In genomic region chr18:73791081-73791480, GRCh38 we compare ENCODE assay signal across 27 cellular contexts.
DNase-seq lines count a peak whose midpoint lies in the region; ATAC-seq and TF ChIP-seq lines count a peak whose summit lies in the region.
"Had no signal": no experiment of that assay in that cellular context is flagged by ENCODE, and none has a peak within 500 bp of the region (broad histone marks: within the 10 kb centered on the region; RNA-seq: fewer than 3 reads in every experiment).

No MANE protein-coding gene starts in this region.

- no peak overlapping the region for H2BK5ac ChIP-seq in IMR-90 (ENCODE audit: low read depth, low read length, poor library complexity, severe bottlenecking)

- peak; percentile 50 for ATAC-seq in IMR-90 (ENCODE audit: low read depth)
- peak; percentile 6 for ATAC-seq in foreskin keratinocyte
- ATAC-seq in HG02610 (IDR thresholded peaks at IDR 0.05; ENCODE audit: unreplicated experiment) = no peak
- no peak for ATAC-seq in GM21360 (IDR thresholded peaks at IDR 0.05; ENCODE audit: unreplicated experiment)
- ATAC-seq: activated naive CD4-positive, alpha-beta T cell treated with anti-CD3 and anti-CD28 coated beads, Interleukin-2, amount 50 U/mL, for 72 hours; activated T-helper 17 cell treated with anti-CD3 and anti-CD28 coated beads, Interleukin-2, amount 50 U/mL, for 72 hours; gastrocnemius medialis had no signal

- no peak overlapping the region for H3K23ac ChIP-seq in IMR-90 (ENCODE audit: low read depth, low read length)

- H3K18ac ChIP-seq in IMR-90 (ENCODE audit: low read depth, low read length) = no peak overlapping the region

- H3K4ac ChIP-seq in IMR-90 (ENCODE audit: low read depth, low read length) = no peak overlapping the region

- BruUV-seq in IMR-90 (replicated peaks; lab: Mats Ljungman, UMichigan) = no TSS peak

- TF ChIP-seq RAD21 in IMR-90 (IDR thresholded peaks at IDR 0.05; ENCODE audit: low read length) = no peak

- no peaks in the 10 kb centered on the region for H3K27me3 ChIP-seq in IMR-90 (ENCODE audit: control insufficient read depth, insufficient read depth, low read length)
- no peaks in the 10 kb centered on the region for H3K27me3 ChIP-seq in foreskin keratinocyte
- H3K27me3 ChIP-seq: gastrocnemius medialis, Peyer's patch, right atrium auricular region, SJCRH30, upper lobe of left lung had no signal

- no CpG with 5 or more reads among the region's 4 CpGs for WGBS in IMR-90 (ENCODE audit: extremely low coverage in 2 of 2, insufficient read length in 1 of 2), 2 experiments

- TF ChIP-seq CTCF in AG09319 (IDR thresholded peaks at IDR 0.05; ENCODE audit: low read depth, low read length) (no peak), IMR-90 (conservative IDR thresholded peaks at IDR 0.05; ENCODE audit: low read depth, low read length) (no peak), foreskin keratinocyte (conservative IDR thresholded peaks at IDR 0.05) (no peak)

- no peak overlapping the region for H3K4me3 ChIP-seq in IMR-90 (ENCODE audit: insufficient read depth, low read depth, low read length)
- H3K4me3 ChIP-seq: gastrocnemius medialis, Peyer's patch, right atrium auricular region, SJCRH30, upper lobe of left lung had no signal

- H2BK20ac ChIP-seq in IMR-90 (ENCODE audit: low read depth, low read length) = no peak overlapping the region

- no peak overlapping the region for H2BK15ac ChIP-seq in IMR-90 (ENCODE audit: low read depth, low read length)

- dilution Hi-C loops in IMR-90 (cut with HindIII; ENCODE audit: low sequenced_read_pairs, unreplicated experiment) = no loop called here

- H3K4me2 ChIP-seq in IMR-90 (ENCODE audit: low read depth, low read length) = no peak overlapping the region

- no peaks in the 10 kb centered on the region for H3K79me1 ChIP-seq in IMR-90 (ENCODE audit: low read depth in 1 of 2, low read length in 2 of 2)

- intact Hi-C loops in IMR-90 (cut with micrococcal nuclease) = no loop called here

- H2AFZ ChIP-seq in IMR-90 (replicated peaks; ENCODE audit: low read length, poor library complexity) = no peak overlapping the region

- H3K4me1 ChIP-seq in IMR-90 (ENCODE audit: control insufficient read depth, insufficient read depth, low read length) = peaks cover 9% of the 10 kb centered on the region
- H3K4me1 ChIP-seq in foreskin keratinocyte = peaks cover 28% of the 10 kb centered on the region
- H3K4me1 ChIP-seq: gastrocnemius medialis, Peyer's patch, right atrium auricular region, SJCRH30, upper lobe of left lung had no signal

- H2BK120ac ChIP-seq in IMR-90 (ENCODE audit: low read depth, low read length) = no peak overlapping the region

- H3K56ac ChIP-seq in IMR-90 (ENCODE audit: extremely low read depth, insufficient read depth, low read length) = no peak overlapping the region

- no peak overlapping the region for H2AK9ac ChIP-seq in IMR-90 (replicated peaks; ENCODE audit: low read depth, low read length, poor library complexity)

- POLR2A ChIA-PET in IMR-90 (lab: Charles Lee; ENCODE audit: unreplicated experiment) = no interaction called here

- no peak overlapping the region for H4K91ac ChIP-seq in IMR-90 (ENCODE audit: insufficient read depth, low read depth, low read length)

- DNase-seq in AG09319 (ENCODE audit: extremely low read depth, low read depth) (peak; percentile 81), IMR-90 (peak; percentile 83), dedifferentiated amniotic fluid mesenchymal stem cell (ENCODE audit: extremely low spot score) (peak; percentile 54), foreskin keratinocyte (no peak), NCI-H748 treated with DMSO at 0.1 percent for 48 hours (lab: John Stamatoyannopoulos, UW) (no peak), HPDE6-E6E7 (ENCODE audit: extremely low spot score) (no peak)
- DNase-seq: activated CD4-positive, alpha-beta memory T cell treated with anti-CD3 and anti-CD28 coated beads, Interleukin-2, amount 10 ng/mL, durations not matched to agents 7 days and 5 days; activated CD4-positive, CD25-positive, alpha-beta regulatory T cell treated with anti-CD3 and anti-CD28 coated beads, Interleukin-2, amount 50 U/mL, for 72 hours; anterior cingulate cortex; CD4-positive, CD25-positive, alpha-beta regulatory T cell; gastrocnemius medialis; GOT3; hippocampal formation; immature natural killer cell; NCI-H1417; NCI-H2029 treated with DMSO at 0.1 percent for 48 hours; NCI-H2227 treated with DMSO at 0.1 percent for 48 hours; NCI-H69; Peyer's patch; SJCRH30; stimulated activated CD4-positive, alpha-beta T cell treated with anti-CD3 and anti-CD28 coated beads, Interleukin-2, amount 100 ng/mL, for 48 hours; upper lobe of left lung had no signal

- peak overlapping the region in 1 of 2 experiments; percentile 24; a peak in 1 of 4 replicates for H4K8ac ChIP-seq in IMR-90 (ENCODE audit: low read depth in 2 of 2, low read length in 2 of 2)

- no peaks in the 10 kb centered on the region for H4K20me1 ChIP-seq in IMR-90 (ENCODE audit: insufficient read depth, low read length)

- no peak overlapping the region for H3K9ac ChIP-seq in IMR-90 (ENCODE audit: low read depth, low read length)

- H4K5ac ChIP-seq in IMR-90 (ENCODE audit: low read depth, low read length) = no peak overlapping the region

- H3K27ac ChIP-seq in IMR-90 (ENCODE audit: insufficient read depth, low read length) (no peak overlapping the region), foreskin keratinocyte (peak overlapping the region; percentile 68)
- H3K27ac ChIP-seq: gastrocnemius medialis, Peyer's patch, right atrium auricular region, SJCRH30, upper lobe of left lung had no signal

- H2AK5ac ChIP-seq in IMR-90 (ENCODE audit: low read depth, low read length) = no peak overlapping the region

- no peaks in the 10 kb centered on the region for H3K36me3 ChIP-seq in IMR-90 (ENCODE audit: control insufficient read depth, insufficient read depth, low read length)
- H3K36me3 ChIP-seq: gastrocnemius medialis, Peyer's patch, right atrium auricular region, SJCRH30, upper lobe of left lung had no signal

- no peak for TF ChIP-seq POLR2A in IMR-90 (IDR thresholded peaks at IDR 0.05; ENCODE audit: low read depth, low read length)

- CTCF ChIA-PET in IMR-90 (lab: Yijun Ruan, JAX) = no interaction called here

- in situ Hi-C loops in IMR-90 (cut with MboI; ENCODE audit: low sequenced_read_pairs) = no loop called here

- no peaks in the 10 kb centered on the region for H3K9me1 ChIP-seq in IMR-90 (ENCODE audit: insufficient read depth, low read length)

- H3K9me3 ChIP-seq in IMR-90 (ENCODE audit: control insufficient read depth, insufficient read depth, low read length) = no peaks in the 10 kb centered on the region
- H3K9me3 ChIP-seq: gastrocnemius medialis, Peyer's patch, right atrium auricular region, SJCRH30, upper lobe of left lung had no signal

- H3K14ac ChIP-seq in IMR-90 (replicated peaks; ENCODE audit: low read depth, low read length) = 0 out of 2 replicates have a peak overlapping the region, but pooled peaks have one; percentile 11

TF ChIP-seq in IMR-90, 13 proteins besides CTCF, POLR2A, EP300 and RAD21:
- TF ChIP-seq CEBPB (IDR thresholded peaks at IDR 0.05; ENCODE audit: low read depth, low read length) = no peak
- no peak for TF ChIP-seq RCOR1 (IDR thresholded peaks at IDR 0.05; ENCODE audit: insufficient replicate concordance, low read length)
- TF ChIP-seq CHD1 (IDR thresholded peaks at IDR 0.05; ENCODE audit: low read depth, low read length) = no peak
- no peak for TF ChIP-seq RFX5 (IDR thresholded peaks at IDR 0.05; ENCODE audit: low read depth, low read length)
- TF ChIP-seq, protein P1, sequence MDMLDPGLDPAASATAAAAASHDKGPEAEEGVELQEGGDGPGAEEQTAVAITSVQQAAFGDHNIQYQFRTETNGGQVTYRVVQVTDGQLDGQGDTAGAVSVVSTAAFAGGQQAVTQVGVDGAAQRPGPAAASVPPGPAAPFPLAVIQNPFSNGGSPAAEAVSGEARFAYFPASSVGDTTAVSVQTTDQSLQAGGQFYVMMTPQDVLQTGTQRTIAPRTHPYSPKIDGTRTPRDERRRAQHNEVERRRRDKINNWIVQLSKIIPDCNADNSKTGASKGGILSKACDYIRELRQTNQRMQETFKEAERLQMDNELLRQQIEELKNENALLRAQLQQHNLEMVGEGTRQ (IDR thresholded peaks at IDR 0.05; ENCODE audit: low read depth, low read length) = no peak
- TF ChIP-seq FOS (IDR thresholded peaks at IDR 0.05; ENCODE audit: low read depth, low read length) = no peak
- TF ChIP-seq MXI1 (IDR thresholded peaks at IDR 0.05; ENCODE audit: borderline replicate concordance, low read depth, low read length) = no peak
- no peak for TF ChIP-seq MAFK (IDR thresholded peaks at IDR 0.05; ENCODE audit: low read depth, low read length)
- no peak for TF ChIP-seq ELK1 (IDR thresholded peaks at IDR 0.05; ENCODE audit: borderline replicate concordance, low read depth, low read length)
- no peak for TF ChIP-seq SMC3 (IDR thresholded peaks at IDR 0.05; ENCODE audit: low read depth, low read length)
- TF ChIP-seq BHLHE40 (IDR thresholded peaks at IDR 0.05; ENCODE audit: low read depth, low read length) = no peak

Comparison
In these comparisons a context has a peak if more than half of its experiments do, and no peak if none do; other contexts are left out.
1. DNase-seq: peak in AG09319 (single experiment), IMR-90 (single experiment) and dedifferentiated amniotic fluid mesenchymal stem cell (single experiment); none in foreskin keratinocyte (0 of 2), NCI-H748 treated with DMSO at 0.1 percent for 48 hours (single experiment) and HPDE6-E6E7 (single experiment).
2. ATAC-seq: peak in IMR-90 (single experiment) and foreskin keratinocyte (single experiment); none in HG02610 (single experiment) and GM21360 (single experiment).